In the genomic region with DNA sequence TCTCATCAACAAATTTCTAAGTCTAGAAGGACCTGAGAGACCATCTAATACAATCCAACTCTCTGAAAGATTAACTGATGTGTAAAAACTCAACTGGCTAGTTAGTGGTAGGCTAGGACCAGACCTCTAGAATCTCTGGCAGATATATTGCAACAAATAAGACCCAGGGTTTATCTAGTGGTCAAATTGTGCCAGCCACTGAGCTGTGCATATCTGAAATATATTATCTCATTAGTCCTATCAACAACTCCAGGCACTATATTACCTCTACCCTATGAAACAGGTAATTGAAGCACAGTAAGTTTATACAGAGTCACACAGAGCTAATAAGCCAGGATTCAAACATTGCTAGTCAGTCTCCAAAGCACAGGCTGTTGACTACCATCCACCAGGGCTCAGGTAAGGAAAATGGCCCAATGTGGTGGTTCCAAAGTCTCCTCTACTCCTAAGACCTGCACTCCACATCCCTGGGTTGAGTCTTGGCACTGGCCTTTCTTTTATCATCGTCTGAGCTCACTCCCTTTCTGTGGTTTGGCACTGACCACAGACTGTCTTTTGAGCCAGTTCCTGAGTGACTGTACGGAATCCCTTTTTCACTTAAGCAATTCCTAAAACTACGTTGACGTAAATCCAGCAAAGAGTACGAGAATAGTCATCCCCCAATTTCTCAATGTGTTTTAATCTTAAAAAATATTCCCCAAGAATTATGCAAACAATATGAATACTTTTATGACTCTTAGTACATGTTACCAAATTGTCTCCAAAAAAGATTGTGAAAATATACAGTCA, we compare ENCODE assay signal across 13 cellular contexts. TPM values are rescaled to one million over a fixed set of nuclear protein-coding genes. Genes with fewer than 3 reads are reported as not detected.
A peak's percentile ranks its signal among the peaks of the same experiment; 100 is the strongest.
DNase-seq lines count a peak whose midpoint lies in the region; ATAC-seq, FAIRE-seq and TF ChIP-seq lines count a peak whose summit lies in the region.
"Had no signal": no experiment of that assay in that cellular context is flagged by ENCODE, and none has a peak within 500 bp of the region (broad histone marks: within the 10 kb centered on the region; RNA-seq: fewer than 3 reads in every experiment).

No MANE protein-coding gene starts in this region.

- intact Hi-C loops in body of pancreas (cut with DNase I), result no loop called here
- intact Hi-C loops in lower leg skin (cut with DNase I; ENCODE audit: low total_unique reads), result no loop called here

- H3K4ac ChIP-seq in H9 (ENCODE audit: low read depth, low read length), result no peak overlapping the region

- no peak overlapping the region for H3T11ph ChIP-seq in H9 (ENCODE audit: low read length)

- H3K27me3 ChIP-seq in body of pancreas (no peaks in the 10 kb centered on the region), H9 (ENCODE audit: insufficient read depth, low read length) (no peaks in the 10 kb centered on the region)

- POLR2A ChIA-PET in A549 (lab: Yijun Ruan, JAX), result no interaction called here

- H3K79me1 ChIP-seq in H9 (ENCODE audit: insufficient read depth, low read depth, low read length, poor library complexity, severe bottlenecking), result no peaks in the 10 kb centered on the region

- 50% methylated on average over 5 of the region's 5 CpGs for WGBS in A549 (ENCODE audit: missing lambda C conversion rate)
- WGBS in body of pancreas, 2 donors, result 56 to 64% methylated on average over 5 of the region's 5 CpGs
- 35 to 37% methylated on average over 5 of the region's 5 CpGs for WGBS in lower leg skin, 2 donors
- no CpG with 5 or more reads among the region's 5 CpGs for WGBS in H9 (ENCODE audit: extremely low coverage, insufficient read length, low lambda C conversion rate)

- no peaks in the 10 kb centered on the region for H3K23me2 ChIP-seq in H9 (ENCODE audit: insufficient read length, low read depth, low read length, poor library complexity, severe bottlenecking)

- H3K9me3 ChIP-seq in A549, result no peaks in the 10 kb centered on the region
- no peaks in the 10 kb centered on the region for H3K9me3 ChIP-seq in body of pancreas
- no peaks in the 10 kb centered on the region for H3K9me3 ChIP-seq in H9 (ENCODE audit: control insufficient read depth, low read depth, low read length)

- no peak overlapping the region for H2BK5ac ChIP-seq in H9 (ENCODE audit: insufficient read length, low read length)

- no peak overlapping the region for H2BK120ac ChIP-seq in H9 (ENCODE audit: low read depth, low read length, poor library complexity, severe bottlenecking)

- TF ChIP-seq CTCF in A549 (IDR thresholded peaks at IDR 0.05) (no peak), body of pancreas (IDR thresholded peaks at IDR 0.05) (no peak), lower leg skin (IDR thresholded peaks at IDR 0.05) (no peak), mesothelial cell of epicardium (IDR thresholded peaks at IDR 0.05; ENCODE audit: unreplicated experiment) (no peak), H9 (conservative IDR thresholded peaks at IDR 0.05) (no peak)

- H4K20me1 ChIP-seq in H9 (ENCODE audit: control insufficient read depth, insufficient read depth, insufficient read length), result no peaks in the 10 kb centered on the region

- no peaks in the 10 kb centered on the region for H3K79me2 ChIP-seq in H9 (ENCODE audit: insufficient read depth, low read length)

- H2BK20ac ChIP-seq in H9 (ENCODE audit: low read depth, low read length, poor library complexity, severe bottlenecking), result no peak overlapping the region

- no peak for DNase-seq in A549 (ENCODE audit: low read depth in 1 of 2, low spot score in 1 of 2)
- peak; percentile 98 for DNase-seq in HS-5 (ENCODE audit: low read depth)
- peak in 3 of 4 donors; percentile 35 to 69 (median 35) for DNase-seq in body of pancreas
- DNase-seq in lower leg skin (ENCODE audit: low spot score in 2 of 2), result peak; percentile 81 to 92
- DNase-seq in mesothelial cell of epicardium (ENCODE audit: low spot score in 2 of 2, unreplicated experiment in 2 of 2), result no peak
- no peak for DNase-seq in H9
- no peak for DNase-seq in cerebellar nuclear complex (lab: John Stamatoyannopoulos, UW)
- DNase-seq: anterior cingulate cortex, NCI-H82 had no signal

- H3K4me1 Mint-ChIP-seq in mesothelial cell of epicardium (no peaks in the 10 kb centered on the region), H9 (peaks cover 0 to 2% of the 10 kb centered on the region in 2 experiments; a peak in 1 of 4 replicates)

- no peak for TF ChIP-seq RAD21 in A549 (conservative IDR thresholded peaks at IDR 0.05 in 1 of 2, IDR thresholded peaks at IDR 0.05 in 1 of 2)

- no peak overlapping the region for H3K56ac ChIP-seq in H9 (ENCODE audit: insufficient read length, low read depth, low read length)

- H3K4me3 ChIP-seq in A549, result no peak overlapping the region
- H3K4me3 ChIP-seq in body of pancreas, result no peak overlapping the region
- no peak overlapping the region for H3K4me3 ChIP-seq in lower leg skin (ENCODE audit: low read depth, poor library complexity, severe bottlenecking)

- no peak overlapping the region for H4K91ac ChIP-seq in H9 (ENCODE audit: insufficient read length, low read depth, low read length)

- H3K36me3 Mint-ChIP-seq in mesothelial cell of epicardium, result no peaks in the 10 kb centered on the region
- H3K36me3 Mint-ChIP-seq in H9 (ENCODE audit: insufficient read depth in 1 of 3, low read depth in 3 of 3), result no peaks in the 10 kb centered on the region

- H3K4me2 ChIP-seq in A549 (no peak overlapping the region), H9 (ENCODE audit: insufficient read depth, insufficient read length, low read length) (no peak overlapping the region)

- H3K9me3 Mint-ChIP-seq in mesothelial cell of epicardium (peaks cover 7% of the 10 kb centered on the region), H9 (no peaks in the 10 kb centered on the region)

- no peak for FAIRE-seq in A549 (lab: Jason Lieb, UNC)
- FAIRE-seq: GM18507 had no signal

- no peak for TF ChIP-seq POLR2A in A549 (IDR thresholded peaks at IDR 0.05; ENCODE audit: low read length)
- no peak for TF ChIP-seq POLR2A in body of pancreas (IDR thresholded peaks at IDR 0.05)
- no peak for TF ChIP-seq POLR2A in lower leg skin (IDR thresholded peaks at IDR 0.05)

- H3K27me3 Mint-ChIP-seq in mesothelial cell of epicardium (ENCODE audit: low read depth) (peaks cover 3% of the 10 kb centered on the region), H9 (ENCODE audit: low read depth) (peaks cover 2% of the 10 kb centered on the region)

- TF ChIP-seq EP300 in A549 (IDR thresholded peaks at IDR 0.05), result no peak

- H3K27ac Mint-ChIP-seq in mesothelial cell of epicardium, result no peak overlapping the region
- no peak overlapping the region for H3K27ac Mint-ChIP-seq in H9

- H2BK12ac ChIP-seq in H9 (ENCODE audit: insufficient read length, low read depth, low read length), result no peak overlapping the region

- no peak overlapping the region for H2BK15ac ChIP-seq in H9 (ENCODE audit: low read depth, low read length)

- H3K9ac ChIP-seq in H9 (ENCODE audit: extremely low read depth, insufficient read length, low read length), result no peak overlapping the region

- no peak overlapping the region for H2AK5ac ChIP-seq in H9 (ENCODE audit: insufficient read length, low read length)

- no peaks in the 10 kb centered on the region for H3K4me1 ChIP-seq in A549
- no peaks in the 10 kb centered on the region for H3K4me1 ChIP-seq in body of pancreas
- H3K4me1 ChIP-seq in H9 (ENCODE audit: insufficient read depth, low read length), result no peaks in the 10 kb centered on the region

- no peak overlapping the region for H4K5ac ChIP-seq in H9 (ENCODE audit: insufficient read length, low read depth, low read length)

- CTCF ChIA-PET in A549 (lab: Yijun Ruan, JAX), result interaction anchor here (1.5 kb wide), 1 partner anchor 10 kb away, joined by 10 read pairs; no protein-coding TSS in a partner anchor

- ATAC-seq in A549 (peak; percentile 56 to 63; a peak in 4 of 6 replicates), body of pancreas (peak; percentile 67), HG03196 (IDR thresholded peaks at IDR 0.05; ENCODE audit: unreplicated experiment) (no peak)
- ATAC-seq: HCT116 had no signal

- H3K27ac ChIP-seq in A549, result no peak overlapping the region
- H3K27ac ChIP-seq in body of pancreas, result no peak overlapping the region
- H3K27ac ChIP-seq in H9 (ENCODE audit: insufficient read length, low read depth, low read length), result no peak overlapping the region
- H3K27ac ChIP-seq: C4-2B had no signal

- no peak overlapping the region for H3K23ac ChIP-seq in H9 (ENCODE audit: insufficient read length, low read depth, low read length)

- H3K36me3 ChIP-seq in body of pancreas (replicated peaks in 1 of 2; ENCODE audit: insufficient read depth in 1 of 2, low read depth in 2 of 2), result no peaks in the 10 kb centered on the region

- no peak overlapping the region for H3K14ac ChIP-seq in H9 (ENCODE audit: insufficient read depth, low read length)

- H3K4me3 Mint-ChIP-seq in mesothelial cell of epicardium (no peak overlapping the region), H9 (no peak overlapping the region)

- H2AFZ ChIP-seq in H9 (ENCODE audit: low read length), result no peak overlapping the region

- no peak overlapping the region for H3K18ac ChIP-seq in H9 (ENCODE audit: insufficient read length, low read depth, low read length)

- H4K8ac ChIP-seq in H9 (replicated peaks; ENCODE audit: insufficient read length, low read depth, low read length), result no peak overlapping the region

TF ChIP-seq in A549, 52 proteins besides CTCF, POLR2A, EP300 and RAD21 (continues in another document):
- TF ChIP-seq USF2 (IDR thresholded peaks at IDR 0.05), result no peak

RNA-seq across cellular contexts. Expression of gene PID1, which starts 11.9 kb away (rescaled TPM):
- polyA plus RNA-seq in A549 (2011; rRNA removed), result 0.75 and 1.3 TPM in 2 replicates
- 1.4 TPM in 2 replicates for polyA plus RNA-seq in A549 (2012; cell fraction: cytosol; rRNA removed)
- 0.37 and 0.70 TPM in 2 replicates for polyA plus RNA-seq in A549 (2012; cell fraction: nucleus; rRNA removed)
- 2.7 to 3.2 TPM (median 2.7 TPM) in 3 replicates for polyA plus RNA-seq in A549 (2017; fragmentation: RNase III; extraction: RNeasy Plus Mini Kit Qiagen cat#74134 plus additional on column Dnase treatment)
- 0.50 and 1.0 TPM in 2 replicates for polyA minus RNA-seq in A549 (2011; rRNA and poly(A)+ RNA removed)
- total RNA-seq in body of pancreas, result 10 to 100 TPM; 13.0 to 13.8 TPM
- 10 to 100 TPM in 3 of 4 donors, 1 to 10 TPM in 1; 9.5 to 28.5 (median 21.2) TPM for total RNA-seq in lower leg skin
- 2.0 to 2.4 TPM (median 2.1 TPM) in 3 replicates for total RNA-seq in mesothelial cell of epicardium
- total RNA-seq in H9 (2021), result 1.4 and 1.9 TPM in 2 replicates

Comparison
In these comparisons a context has a peak if more than half of its experiments do, and no peak if none do; other contexts are left out.
1. DNase-seq: peak in HS-5 (single experiment), body of pancreas (3 of 4) and lower leg skin (2 of 2); none in A549 (0 of 2), mesothelial cell of epicardium (0 of 2), H9 (single experiment) and cerebellar nuclear complex (0 of 2).